ENCODE assay signal across 1 cellular context in the genomic region with DNA sequence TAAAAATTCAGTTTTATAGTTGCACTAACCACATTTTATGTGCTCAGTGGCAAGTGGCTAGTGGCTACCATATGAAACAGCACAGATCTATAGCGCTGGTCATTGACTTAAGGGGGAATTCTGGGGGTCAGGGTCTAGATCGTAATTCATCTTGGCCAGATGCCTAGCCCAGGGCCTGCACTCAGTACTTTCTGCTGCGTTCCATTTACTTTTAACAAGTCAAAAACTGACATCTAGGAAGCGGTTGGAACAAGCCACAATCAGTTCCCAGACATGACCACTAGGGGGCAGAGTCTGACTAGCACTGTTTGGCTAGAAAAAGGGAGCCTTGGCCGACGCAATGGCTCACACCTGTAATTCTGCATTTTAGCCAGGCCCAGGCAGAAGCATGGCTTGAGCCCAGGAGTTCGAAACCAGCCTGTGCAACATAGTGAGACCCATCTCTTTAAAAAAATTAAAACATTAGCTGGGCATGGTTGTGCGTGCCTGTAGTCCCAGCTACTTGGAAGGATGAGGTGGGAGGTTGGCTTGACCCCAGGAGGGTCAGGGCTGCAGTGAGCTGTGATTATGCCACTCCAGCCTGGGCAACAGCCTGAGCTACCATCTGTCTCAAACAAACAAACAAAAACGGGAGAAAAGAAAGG.
TF ChIP-seq lines count a peak whose summit lies in the region.

No MANE protein-coding gene starts in this region.

TF ChIP-seq in HepG2, 621 proteins besides CTCF, POLR2A, EP300 and RAD21 (continued from another document and continues in another):
- TF ChIP-seq RERE (CRISPR knock-in tag; IDR thresholded peaks at IDR 0.05; ENCODE audit: low read depth) (no peak), SOX5 (CRISPR knock-in tag; IDR thresholded peaks at IDR 0.05; ENCODE audit: borderline replicate concordance) (peak; percentile 67), TBL1XR1 (IDR thresholded peaks at IDR 0.05; ENCODE audit: borderline replicate concordance, low read length, partially characterized antibody) (no peak), ZNF773 (CRISPR knock-in tag; IDR thresholded peaks at IDR 0.05; ENCODE audit: borderline replicate concordance) (no peak), TFE3 (CRISPR knock-in tag; IDR thresholded peaks at IDR 0.05) (0 out of 2 replicates have a peak, but pooled peaks have one; percentile 22), ZNF781 (CRISPR knock-in tag; IDR thresholded peaks at IDR 0.05; ENCODE audit: borderline replicate concordance, not compliant biosample characterization) (peak; percentile 38), ZNF556 (CRISPR knock-in tag; IDR thresholded peaks at IDR 0.05; ENCODE audit: borderline replicate concordance) (0 out of 2 replicates have a peak, but pooled peaks have one; percentile 64), CCDC6 (CRISPR knock-in tag; IDR thresholded peaks at IDR 0.05) (no peak), SOX13 (IDR thresholded peaks at IDR 0.05) (no peak), SOX13 (CRISPR knock-in tag; conservative IDR thresholded peaks at IDR 0.05 in 1 of 2, IDR thresholded peaks at IDR 0.05 in 1 of 2) (peak in 1 of 2 experiments; percentile 50; a peak in 1 of 4 replicates), FOXA3 (CRISPR knock-in tag; IDR thresholded peaks at IDR 0.05) (peak; percentile 69; the same call in 1 of the 2 replicates), ATAD3A (CRISPR knock-in tag; IDR thresholded peaks at IDR 0.05) (no peak), ZNF607 (CRISPR knock-in tag; IDR thresholded peaks at IDR 0.05; ENCODE audit: borderline replicate concordance) (0 out of 2 replicates have a peak, but pooled peaks have one; percentile 37), ZNF75D (CRISPR knock-in tag; IDR thresholded peaks at IDR 0.05; ENCODE audit: borderline replicate concordance) (no peak), KLF12 (CRISPR knock-in tag; IDR thresholded peaks at IDR 0.05; ENCODE audit: borderline replicate concordance) (no peak), ZNF317 (CRISPR knock-in tag; IDR thresholded peaks at IDR 0.05) (peak; percentile 50; the same call in 1 of the 2 replicates), KMT2A (CRISPR knock-in tag; IDR thresholded peaks at IDR 0.05) (peak; percentile 50; the same call in 1 of the 2 replicates), GATAD1 (CRISPR knock-in tag; IDR thresholded peaks at IDR 0.05) (peak; percentile 64; the same call in 1 of the 2 replicates), ZNF770 (CRISPR knock-in tag; IDR thresholded peaks at IDR 0.05) (peak; percentile 54; the same call in 1 of the 2 replicates), ZNF362 (CRISPR knock-in tag; IDR thresholded peaks at IDR 0.05; ENCODE audit: borderline replicate concordance) (peak; percentile 43; the same call in 1 of the 2 replicates), STAG1 (CRISPR knock-in tag; IDR thresholded peaks at IDR 0.05) (peak; percentile 99), ZFP37 (CRISPR knock-in tag; IDR thresholded peaks at IDR 0.05; ENCODE audit: borderline replicate concordance) (no peak), MIER2 (CRISPR knock-in tag; IDR thresholded peaks at IDR 0.05) (no peak; the same call in 1 of the 2 replicates), ZNF720 (CRISPR knock-in tag; IDR thresholded peaks at IDR 0.05) (no peak), RXRB (CRISPR knock-in tag; IDR thresholded peaks at IDR 0.05; ENCODE audit: borderline replicate concordance) (peak; percentile 76; the same call in 1 of the 2 replicates), ZNF44 (CRISPR knock-in tag; IDR thresholded peaks at IDR 0.05) (0 out of 2 replicates have a peak, but pooled peaks have one; percentile 31), ZNF160 (CRISPR knock-in tag; IDR thresholded peaks at IDR 0.05) (no peak), DZIP1 (CRISPR knock-in tag; IDR thresholded peaks at IDR 0.05) (no peak), ZNF180 (CRISPR knock-in tag; IDR thresholded peaks at IDR 0.05; ENCODE audit: borderline replicate concordance, low read depth) (no peak), SIX4 (CRISPR knock-in tag; IDR thresholded peaks at IDR 0.05) (no peak), YEATS4 (CRISPR knock-in tag; IDR thresholded peaks at IDR 0.05; ENCODE audit: borderline replicate concordance) (no peak), PTBP1 (IDR thresholded peaks at IDR 0.05; ENCODE audit: low read depth, low read length, poor library complexity, severe bottlenecking) (no peak)
- TF ChIP-seq, protein P1, sequence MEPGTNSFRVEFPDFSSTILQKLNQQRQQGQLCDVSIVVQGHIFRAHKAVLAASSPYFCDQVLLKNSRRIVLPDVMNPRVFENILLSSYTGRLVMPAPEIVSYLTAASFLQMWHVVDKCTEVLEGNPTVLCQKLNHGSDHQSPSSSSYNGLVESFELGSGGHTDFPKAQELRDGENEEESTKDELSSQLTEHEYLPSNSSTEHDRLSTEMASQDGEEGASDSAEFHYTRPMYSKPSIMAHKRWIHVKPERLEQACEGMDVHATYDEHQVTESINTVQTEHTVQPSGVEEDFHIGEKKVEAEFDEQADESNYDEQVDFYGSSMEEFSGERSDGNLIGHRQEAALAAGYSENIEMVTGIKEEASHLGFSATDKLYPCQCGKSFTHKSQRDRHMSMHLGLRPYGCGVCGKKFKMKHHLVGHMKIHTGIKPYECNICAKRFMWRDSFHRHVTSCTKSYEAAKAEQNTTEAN (CRISPR knock-in tag; conservative IDR thresholded peaks at IDR 0.05): peak; percentile 51; the same call in 1 of the 2 replicates
- TF ChIP-seq, protein P2, sequence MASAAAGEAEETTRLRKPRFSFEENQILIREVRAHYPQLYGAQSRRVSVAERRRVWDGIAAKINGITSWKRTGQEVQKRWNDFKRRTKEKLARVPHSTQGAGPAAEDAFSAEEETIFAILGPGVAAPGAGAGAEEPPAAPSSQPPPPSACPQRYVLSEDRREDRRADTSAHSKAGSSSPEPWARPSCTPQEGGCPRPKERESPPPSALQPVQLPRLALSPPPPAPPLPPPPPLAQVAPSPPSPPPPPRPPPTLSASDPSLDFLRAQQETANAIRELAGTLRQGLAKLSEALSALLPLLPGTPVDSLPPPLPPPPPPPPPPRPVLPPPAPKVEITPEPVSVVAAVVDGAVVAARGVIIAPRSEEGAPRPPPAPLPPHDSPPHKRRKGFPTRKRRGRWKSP (CRISPR knock-in tag; IDR thresholded peaks at IDR 0.05): peak; percentile 61; the same call in 1 of the 2 replicates
- TF ChIP-seq, protein P3, sequence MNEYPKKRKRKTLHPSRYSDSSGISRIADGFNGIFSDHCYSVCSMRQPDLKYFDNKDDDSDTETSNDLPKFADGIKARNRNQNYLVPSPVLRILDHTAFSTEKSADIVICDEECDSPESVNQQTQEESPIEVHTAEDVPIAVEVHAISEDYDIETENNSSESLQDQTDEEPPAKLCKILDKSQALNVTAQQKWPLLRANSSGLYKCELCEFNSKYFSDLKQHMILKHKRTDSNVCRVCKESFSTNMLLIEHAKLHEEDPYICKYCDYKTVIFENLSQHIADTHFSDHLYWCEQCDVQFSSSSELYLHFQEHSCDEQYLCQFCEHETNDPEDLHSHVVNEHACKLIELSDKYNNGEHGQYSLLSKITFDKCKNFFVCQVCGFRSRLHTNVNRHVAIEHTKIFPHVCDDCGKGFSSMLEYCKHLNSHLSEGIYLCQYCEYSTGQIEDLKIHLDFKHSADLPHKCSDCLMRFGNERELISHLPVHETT (CRISPR knock-in tag; conservative IDR thresholded peaks at IDR 0.05): no peak; the same call in 1 of the 2 replicates
